Comparison of ENCODE assay signal across 1 cellular context in genomic region chr7:95536656-95537311, GRCh38.
TF ChIP-seq lines count a peak whose summit lies in the region.

No MANE protein-coding gene starts in this region.

TF ChIP-seq in A549, 52 proteins besides CTCF, POLR2A, EP300 and RAD21 (continued from another document):
- TF ChIP-seq MAFK (IDR thresholded peaks at IDR 0.05; ENCODE audit: partially characterized antibody) = peak; percentile 44
TF ChIP-seq in A549: peak in this region for 1.
